In the genomic region with DNA sequence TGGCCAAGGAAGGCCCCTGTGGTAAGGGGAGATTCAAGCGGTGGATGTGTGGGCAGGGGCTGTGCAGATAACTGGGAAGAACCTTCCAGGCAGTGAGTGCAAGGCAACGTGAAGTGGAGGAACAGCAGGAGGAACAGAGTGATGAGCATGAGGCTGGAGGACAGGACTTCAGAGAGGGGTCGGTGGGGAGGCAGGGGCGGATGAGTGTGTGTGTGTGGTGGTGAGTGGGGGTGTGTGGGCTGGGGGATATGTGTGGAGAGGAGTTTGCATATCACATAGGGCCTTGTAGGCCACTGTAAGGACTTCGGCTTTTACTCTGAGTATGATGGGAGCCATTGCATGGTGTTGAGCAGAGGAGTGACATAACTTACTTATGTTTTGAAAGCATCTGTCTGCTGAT, we compare ENCODE assay signal across 24 cellular contexts.
"Had no signal": no experiment of that assay in that cellular context is flagged by ENCODE, and none has a peak within 500 bp of the region (broad histone marks: within the 10 kb centered on the region; RNA-seq: fewer than 3 reads in every experiment).

No MANE protein-coding gene starts in this region.

- ATAC-seq: gastroesophageal sphincter, left lung, lower lobe of right lung had no signal

- H3K4me1 ChIP-seq: colonic mucosa, parathyroid adenoma, prostate gland had no signal

- H3K27ac Mint-ChIP-seq: memory B cell, nephron had no signal

- H3K9me3 Mint-ChIP-seq: immature natural killer cell, memory B cell, nephron had no signal

- H2AFZ ChIP-seq: parathyroid adenoma had no signal

- H3K79me2 ChIP-seq: parathyroid adenoma had no signal

- H3K36me3 ChIP-seq: colonic mucosa, esophagus squamous epithelium, gastroesophageal sphincter, left lung, lower lobe of right lung, prostate gland, right lobe of liver, spleen, stomach, thoracic aorta had no signal

- H3K9ac ChIP-seq: parathyroid adenoma had no signal

- H3K36me3 Mint-ChIP-seq: immature natural killer cell, memory B cell had no signal

- H3K4me3 ChIP-seq: colonic mucosa, esophagus squamous epithelium, gastroesophageal sphincter, left lung, lower lobe of right lung, prostate gland, right lobe of liver, spleen, stomach, thoracic aorta had no signal

- H3K4me3 Mint-ChIP-seq: immature natural killer cell, memory B cell, nephron had no signal

- H3K27ac ChIP-seq: colonic mucosa, gastroesophageal sphincter, left lung, lower lobe of right lung, parathyroid adenoma, prostate gland, right lobe of liver, spleen, thoracic aorta had no signal

- H3K9me3 ChIP-seq: colonic mucosa, esophagus squamous epithelium, left lung, lower lobe of right lung, prostate gland, right lobe of liver, thoracic aorta had no signal

- FAIRE-seq: keratinocyte, urothelium cell line had no signal

- DNase-seq: colonic mucosa; esophagus squamous epithelium; foreskin fibroblast; immature natural killer cell; left lung; lower lobe of right lung; midbrain; retina; right lobe of liver; spleen; stimulated activated CD4-positive, alpha-beta T cell treated with anti-CD3 and anti-CD28 coated beads, Interleukin-15, amount 100 ng/mL, for 24 hours; stimulated activated CD4-positive, alpha-beta T cell treated with anti-CD3 and anti-CD28 coated beads, Interleukin-1b, Interleukin-23, amount 100 ng/mL, for 48 hours; stimulated activated CD4-positive, alpha-beta T cell treated with anti-CD3 and anti-CD28 coated beads, Interleukin-4, amount 100 ng/mL, for 24 hours; stimulated activated naive CD4-positive, alpha-beta T cell; stomach; trophoblast cell had no signal

- H3K27me3 ChIP-seq: colonic mucosa, esophagus squamous epithelium, gastroesophageal sphincter, left lung, right lobe of liver, stomach had no signal
